14 cellular contexts compared by ENCODE assay signal in genomic region chr1:150262388-150263320, GRCh38. TPM values are rescaled to one million over a fixed set of nuclear protein-coding genes. Genes with fewer than 3 reads are reported as not detected.
A peak's percentile ranks its signal among the peaks of the same experiment; 100 is the strongest.
DNase-seq lines count a peak whose midpoint lies in the region; ATAC-seq and TF ChIP-seq lines count a peak whose summit lies in the region.
"Had no signal": no experiment of that assay in that cellular context is flagged by ENCODE, and none has a peak within 500 bp of the region (broad histone marks: within the 10 kb centered on the region; RNA-seq: fewer than 3 reads in every experiment).

No MANE protein-coding gene starts in this region.

- H3K4me3 ChIP-seq in DND-41 (ENCODE audit: low read depth in 1 of 2, low read length in 2 of 2) (no peak overlapping the region), muscle layer of duodenum (ENCODE audit: low read depth in 1 of 2, low read length in 2 of 2) (no peak overlapping the region)
- H3K4me3 ChIP-seq: pancreas, SJSA1 had no signal

- H3K4me3 Mint-ChIP-seq in IgD-negative memory B cell, result peak overlapping the region in 1 of 4 donors; percentile 58
- no peak overlapping the region for H3K4me3 Mint-ChIP-seq in activated T-helper 17 cell treated with anti-CD3 and anti-CD28 coated beads, Interleukin-2, amount 50 U/mL, for 72 hours

- H4K20me1 ChIP-seq in DND-41 (ENCODE audit: insufficient read depth, low read length), result peaks cover 5% of the 10 kb centered on the region; the same call in 1 of the 2 replicates

- H2AFZ ChIP-seq in DND-41 (ENCODE audit: low read depth, low read length), result no peak overlapping the region

- H3K36me3 ChIP-seq in DND-41 (ENCODE audit: insufficient read depth, low read length) (peaks cover 33% of the 10 kb centered on the region), muscle layer of duodenum (ENCODE audit: control insufficient read depth in 1 of 2, insufficient read depth in 2 of 2, low read length in 2 of 2) (peaks cover 25 to 34% of the 10 kb centered on the region in 2 donors)

- peak; percentile 33; the same call in 2 of the 3 replicates for ATAC-seq in DND-41 (ENCODE audit: insufficient read depth, low read depth)
- no peak for ATAC-seq in activated T-helper 17 cell treated with anti-CD3 and anti-CD28 coated beads, Interleukin-2, amount 50 U/mL, for 72 hours (replicated peaks)
- ATAC-seq: pancreas had no signal

- H3K27me3 ChIP-seq in DND-41 (ENCODE audit: insufficient read depth, low read length, poor library complexity), result peaks cover 20% of the 10 kb centered on the region
- H3K27me3 ChIP-seq in muscle layer of duodenum (ENCODE audit: low read depth, low read length), result no peaks in the 10 kb centered on the region
- H3K27me3 ChIP-seq: pancreas, SJSA1 had no signal

- H3K36me3 Mint-ChIP-seq in IgD-negative memory B cell, result peaks cover 2% of the 10 kb centered on the region
- peaks cover 34% of the 10 kb centered on the region for H3K36me3 Mint-ChIP-seq in activated T-helper 17 cell treated with anti-CD3 and anti-CD28 coated beads, Interleukin-2, amount 50 U/mL, for 72 hours (ENCODE audit: low read depth)

- H3K27ac ChIP-seq in DND-41 (ENCODE audit: low read length) (no peak overlapping the region), muscle layer of duodenum (ENCODE audit: low read length) (peak overlapping the region; percentile 20)
- H3K27ac ChIP-seq: pancreas, SJSA1 had no signal

- TF ChIP-seq POLR2A in erythroblast (IDR thresholded peaks at IDR 0.05; ENCODE audit: low read length), result no peak

- H3K27me3 Mint-ChIP-seq in IgD-negative memory B cell, result peaks cover 19% of the 10 kb centered on the region
- H3K27me3 Mint-ChIP-seq in activated T-helper 17 cell treated with anti-CD3 and anti-CD28 coated beads, Interleukin-2, amount 50 U/mL, for 72 hours, result peaks cover 9% of the 10 kb centered on the region

- no peak for DNase-seq in DND-41
- DNase-seq in stimulated activated CD4-positive, alpha-beta T cell treated with anti-CD3 and anti-CD28 coated beads, Interleukin-2, amount 100 ng/mL, for 48 hours, result no peak
- no peak for DNase-seq in erythroblast (lab: John Stamatoyannopoulos, UW)
- no peak for DNase-seq in effector CD4-positive, alpha-beta T cell
- DNase-seq in KBM-7, result no peak
- DNase-seq: activated naive CD4-positive, alpha-beta T cell treated with Interleukin-2 at 50 U/mL for 16 hours; MM.1S; NCI-H2107; pancreas had no signal

- H3K27ac Mint-ChIP-seq in IgD-negative memory B cell, result peak overlapping the region in 2 of 3 donors; percentile 50 to 88
- peak overlapping the region; percentile 12 for H3K27ac Mint-ChIP-seq in activated T-helper 17 cell treated with anti-CD3 and anti-CD28 coated beads, Interleukin-2, amount 50 U/mL, for 72 hours

- no peak overlapping the region for H3K4me2 ChIP-seq in DND-41 (ENCODE audit: insufficient read depth, low read length)

- H3K4me1 Mint-ChIP-seq in IgD-negative memory B cell, result peaks cover 8 to 14% (median 9%) of the 10 kb centered on the region in 3 donors
- H3K4me1 Mint-ChIP-seq in activated T-helper 17 cell treated with anti-CD3 and anti-CD28 coated beads, Interleukin-2, amount 50 U/mL, for 72 hours, result peaks cover 7% of the 10 kb centered on the region

- in situ Hi-C loops in KBM-7 (cut with MboI; ENCODE audit: low pct_unique_long_range_greater_than_20kb, low sequenced_read_pairs), result no loop called here

- H3K9me3 ChIP-seq in DND-41 (ENCODE audit: insufficient read depth, low read length, severe bottlenecking), result no peaks in the 10 kb centered on the region
- no peaks in the 10 kb centered on the region for H3K9me3 ChIP-seq in muscle layer of duodenum (ENCODE audit: control insufficient read depth in 1 of 2, low read length in 2 of 2)
- H3K9me3 ChIP-seq: pancreas, SJSA1 had no signal

- no peak for TF ChIP-seq CTCF in DND-41 (IDR thresholded peaks at IDR 0.05; ENCODE audit: borderline replicate concordance, extremely low read depth, low read length, poor library complexity, severe bottlenecking)

- H3K4me1 ChIP-seq in DND-41 (ENCODE audit: insufficient read depth, low read length) (peaks cover 8% of the 10 kb centered on the region), muscle layer of duodenum (ENCODE audit: control insufficient read depth in 1 of 2, insufficient read depth in 2 of 2, low read length in 2 of 2) (peaks cover 10 to 31% of the 10 kb centered on the region in 2 donors)

- H3K79me2 ChIP-seq in DND-41 (ENCODE audit: insufficient read depth, low read length), result peaks cover 11% of the 10 kb centered on the region

- H3K9ac ChIP-seq in DND-41 (ENCODE audit: low read depth, low read length), result no peak overlapping the region

- no peaks in the 10 kb centered on the region for H3K9me3 Mint-ChIP-seq in IgD-negative memory B cell
- H3K9me3 Mint-ChIP-seq in activated T-helper 17 cell treated with anti-CD3 and anti-CD28 coated beads, Interleukin-2, amount 50 U/mL, for 72 hours, result no peaks in the 10 kb centered on the region

RNA-seq across cellular contexts. Expression of gene CA14, which starts 5.1 kb away (rescaled TPM):
- polyA plus RNA-seq in IgD-negative memory B cell, result 0.71 TPM
- not detected for total RNA-seq in activated T-helper 17 cell treated with anti-CD3 and anti-CD28 coated beads, Interleukin-2, amount 50 U/mL, for 72 hours
- total RNA-seq: glomerular endothelial cell, SJSA1 had no signal

RNA-seq across cellular contexts. Expression of gene APH1A, which starts 6.2 kb away (rescaled TPM):
- 78.4 TPM for polyA plus RNA-seq in IgD-negative memory B cell
- total RNA-seq in activated T-helper 17 cell treated with anti-CD3 and anti-CD28 coated beads, Interleukin-2, amount 50 U/mL, for 72 hours, result 100 to 1,000 TPM in 1 of 2 donors, 10 to 100 TPM in 1; 96.3 to 149 TPM

RNA-seq across cellular contexts. Expression of gene C1orf54, which starts 9.9 kb away (rescaled TPM):
- 2.9 TPM for polyA plus RNA-seq in IgD-negative memory B cell
- total RNA-seq in activated T-helper 17 cell treated with anti-CD3 and anti-CD28 coated beads, Interleukin-2, amount 50 U/mL, for 72 hours, result 1 to 10 TPM; 1.4 to 3.6 TPM

RNA-seq across cellular contexts. Expression of gene CIART, which starts 19.7 kb away (rescaled TPM):
- polyA plus RNA-seq in IgD-negative memory B cell, result not detected
- total RNA-seq in activated T-helper 17 cell treated with anti-CD3 and anti-CD28 coated beads, Interleukin-2, amount 50 U/mL, for 72 hours, result 10 to 100 TPM in 1 of 2 donors, 1 to 10 TPM in 1; 3.7 to 12.4 TPM

RNA-seq across cellular contexts. Expression of gene ANP32E, which starts 26.7 kb away (rescaled TPM):
- 52.9 TPM for polyA plus RNA-seq in IgD-negative memory B cell
- total RNA-seq in activated T-helper 17 cell treated with anti-CD3 and anti-CD28 coated beads, Interleukin-2, amount 50 U/mL, for 72 hours, result 100 to 1,000 TPM; 162 to 166 TPM
